Comparison of ENCODE assay signal across 10 cellular contexts in genomic region chr11:112837162-112837826, GRCh38.
A peak's percentile ranks its signal among the peaks of the same experiment; 100 is the strongest.
DNase-seq lines count a peak whose midpoint lies in the region; ATAC-seq and TF ChIP-seq lines count a peak whose summit lies in the region.
"Had no signal": no experiment of that assay in that cellular context is flagged by ENCODE, and none has a peak within 500 bp of the region (broad histone marks: within the 10 kb centered on the region; RNA-seq: fewer than 3 reads in every experiment).

No MANE protein-coding gene starts in this region.

- peaks cover 35% of the 10 kb centered on the region for H3K4me1 Mint-ChIP-seq in type B pancreatic cell (ENCODE audit: unreplicated experiment)
- H3K4me1 Mint-ChIP-seq: naive B cell had no signal

- H3K27ac ChIP-seq in right atrium auricular region (peak overlapping the region in 1 of 2 donors; percentile 6), left ventricle myocardium inferior (replicated peaks) (no peak overlapping the region)
- H3K27ac ChIP-seq: C4-2B had no signal

- TF ChIP-seq CTCF in right atrium auricular region (IDR thresholded peaks at IDR 0.05) (peak in 1 of 2 donors; percentile 61), left ventricle myocardium inferior (IDR thresholded peaks at IDR 0.05; ENCODE audit: borderline replicate concordance) (peak; percentile 55), type B pancreatic cell (conservative IDR thresholded peaks at IDR 0.05) (peak; percentile 27)

- H3K4me3 Mint-ChIP-seq in type B pancreatic cell = no peak overlapping the region
- H3K4me3 Mint-ChIP-seq: naive B cell had no signal

- no peaks in the 10 kb centered on the region for H3K36me3 Mint-ChIP-seq in type B pancreatic cell
- H3K36me3 Mint-ChIP-seq: naive B cell had no signal

- peaks cover 9% of the 10 kb centered on the region for H3K27me3 Mint-ChIP-seq in type B pancreatic cell

- intact Hi-C loops in Right ventricle myocardium inferior (cut with DNase I) (loop anchor here (5.0 to 10.0 kb wide), 5 partner anchors 125 to 428 kb away; partner anchors contain the start of gene NCAM1), left ventricle myocardium inferior (cut with micrococcal nuclease) (no loop called here)

- H3K9me3 Mint-ChIP-seq in type B pancreatic cell = peaks cover 8% of the 10 kb centered on the region

- H3K9me3 ChIP-seq in right atrium auricular region (no peaks in the 10 kb centered on the region), left ventricle myocardium inferior (replicated peaks) (no peaks in the 10 kb centered on the region)

- DNase-seq in Right ventricle myocardium inferior (ENCODE audit: missing footprints) (no peak), right atrium auricular region (ENCODE audit: low spot score) (no peak), RPMI7951 (ENCODE audit: low read depth) (peak; percentile 35), left ventricle myocardium inferior (no peak), type B pancreatic cell (ENCODE audit: extremely low spot score, unreplicated experiment) (no peak), HK-2 (ENCODE audit: unreplicated experiment) (no peak)
- no peak for DNase-seq in activated CD8-positive, alpha-beta memory T cell treated with anti-CD3 and anti-CD28 coated beads, Interleukin-2, amount 50 U/mL, for 4 hours
- DNase-seq: naive B cell had no signal

- H3K4me1 ChIP-seq in right atrium auricular region = peaks cover 0 to 17% of the 10 kb centered on the region in 2 donors
- H3K4me1 ChIP-seq in left ventricle myocardium inferior = peaks cover 23% of the 10 kb centered on the region

- ATAC-seq in Right ventricle myocardium inferior (peak; percentile 56), HG03342 (IDR thresholded peaks at IDR 0.05; ENCODE audit: unreplicated experiment) (no peak)

- no peaks in the 10 kb centered on the region for H3K36me3 ChIP-seq in right atrium auricular region
- no peaks in the 10 kb centered on the region for H3K36me3 ChIP-seq in left ventricle myocardium inferior

- no peaks in the 10 kb centered on the region for H3K27me3 ChIP-seq in right atrium auricular region
- H3K27me3 ChIP-seq in left ventricle myocardium inferior (ENCODE audit: low read depth) = peaks cover 4% of the 10 kb centered on the region

- H3K4me3 ChIP-seq in right atrium auricular region (no peak overlapping the region), left ventricle myocardium inferior (no peak overlapping the region)

- no peak overlapping the region for H3K27ac Mint-ChIP-seq in type B pancreatic cell
- H3K27ac Mint-ChIP-seq: naive B cell had no signal
